31 cellular contexts compared by ENCODE assay signal in the genomic region with DNA sequence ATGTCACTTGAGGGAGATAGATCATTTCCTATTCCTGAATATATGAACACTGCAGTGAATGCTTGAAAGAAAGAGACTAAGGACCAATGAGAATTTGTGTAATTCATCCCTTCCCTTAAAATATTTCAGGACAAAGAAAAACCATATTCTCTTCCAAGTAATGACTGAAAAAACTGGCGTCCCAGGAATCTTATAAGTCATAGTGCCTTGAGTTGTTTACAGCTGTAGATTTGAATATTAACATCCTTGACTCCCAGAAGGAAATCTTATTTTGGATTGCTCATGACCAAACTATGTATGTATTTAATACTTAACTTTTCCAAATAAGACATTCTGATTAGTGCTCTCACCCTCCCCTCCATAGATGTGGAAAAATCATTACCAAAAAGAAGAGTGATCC. TPM values are rescaled to one million over a fixed set of nuclear protein-coding genes. Genes with fewer than 3 reads are reported as not detected.
DNase-seq lines count a peak whose midpoint lies in the region; ATAC-seq and TF ChIP-seq lines count a peak whose summit lies in the region.
"Had no signal": no experiment of that assay in that cellular context is flagged by ENCODE, and none has a peak within 500 bp of the region (broad histone marks: within the 10 kb centered on the region; RNA-seq: fewer than 3 reads in every experiment).

No MANE protein-coding gene starts in this region.

- H2AFZ ChIP-seq in GM23338 = no peak overlapping the region

- H3K27me3 Mint-ChIP-seq in GM23338 (ENCODE audit: insufficient read depth, low read depth, poor library complexity) = peaks cover 2% of the 10 kb centered on the region
- H3K27me3 Mint-ChIP-seq in endothelial cell (ENCODE audit: unreplicated experiment) = no peaks in the 10 kb centered on the region
- H3K27me3 Mint-ChIP-seq: stimulated activated naive CD8-positive, alpha-beta T cell treated with anti-CD3 and anti-CD28 coated beads, Interleukin-15, amount 100 ng/mL, for 72 hours; T-cell had no signal

- H3K36me3 Mint-ChIP-seq in GM23338 (ENCODE audit: low read depth) (peaks cover 82% of the 10 kb centered on the region), endothelial cell (ENCODE audit: low read depth, unreplicated experiment) (no peaks in the 10 kb centered on the region)
- H3K36me3 Mint-ChIP-seq: activated naive CD4-positive, alpha-beta T cell treated with anti-CD3 and anti-CD28 coated beads, Interleukin-2, amount 50 U/mL, for 72 hours had no signal

- CTCF ChIA-PET in AG04450 (lab: Charles Lee) = interaction anchor here (0.5 to 7.4 kb wide), 4 partner anchors 8 to 326 kb away, joined by 3 to 180 read pairs (median 90); no protein-coding TSS in a partner anchor

- DNase-seq in AG04450 (ENCODE audit: low read depth, low spot score) (peak; percentile 46), GM23338 (ENCODE audit: low spot score) (no peak), astrocyte of the spinal cord (ENCODE audit: low read depth, low spot score) (peak; percentile 21), kidney glomerular epithelial cell (lab: John Stamatoyannopoulos, UW) (peak; percentile 8), cardiac septum (ENCODE audit: low spot score) (no peak), endothelial cell (ENCODE audit: low spot score) (no peak)
- DNase-seq: 8988T; activated CD4-positive, alpha-beta T cell treated with anti-CD3 and anti-CD28 coated beads, Interleukin-2, amount 50 U/mL, for 48 hours; activated CD8-positive, alpha-beta memory T cell treated with anti-CD3 and anti-CD28 coated beads, Interleukin-2, amount 50 U/mL, for 48 hours; body of pancreas; effector CD8-positive, alpha-beta T cell; Karpas-422; kidney; NCI-H1694; NCI-H2171 treated with DMSO at 0.1 percent for 48 hours; NCI-H524 treated with DMSO at 0.1 percent for 48 hours; posterior cingulate gyrus; SHP77 treated with DMSO at 0.1 percent for 48 hours; stimulated activated CD4-positive, alpha-beta T cell treated with anti-CD3 and anti-CD28 coated beads, Interleukin-15, amount 100 ng/mL, for 24 hours; stimulated activated naive CD8-positive, alpha-beta T cell treated with anti-CD3 and anti-CD28 coated beads, Interleukin-15, amount 100 ng/mL, for 72 hours; T-cell; tibial artery had no signal

- no peaks in the 10 kb centered on the region for H3F3A ChIP-seq in GM23338 (replicated peaks; ENCODE audit: low read depth)

- H3K27ac ChIP-seq in AG04450 (ENCODE audit: low read depth, low read length) (peak overlapping the region; percentile 31), GM23338 (ENCODE audit: low read depth) (no peak overlapping the region)
- H3K27ac ChIP-seq: BLaER1 treated with 17β-estradiol and CSF1 and Interleukin-3, amounts not matched to agents 10 nM and 100 nM; body of pancreas; tibial artery had no signal

- H3K4me3 ChIP-seq in AG04450 (ENCODE audit: low read depth, low read length) (no peak overlapping the region), GM23338 (no peak overlapping the region), astrocyte of the spinal cord (ENCODE audit: low read depth, low read length) (no peak overlapping the region)
- H3K4me3 ChIP-seq: BLaER1 treated with 17β-estradiol and CSF1 and Interleukin-3, amounts not matched to agents 10 nM and 100 nM; body of pancreas; tibial artery had no signal

- H3K36me3 ChIP-seq in GM23338 (ENCODE audit: insufficient read depth) = peaks cover 59% of the 10 kb centered on the region; the same call in 1 of the 2 replicates

- H3K27me3 ChIP-seq in AG04450 (ENCODE audit: control insufficient read depth, insufficient read depth, low read length) (no peaks in the 10 kb centered on the region), GM23338 (ENCODE audit: insufficient read depth) (no peaks in the 10 kb centered on the region)
- H3K27me3 ChIP-seq: BLaER1 treated with 17β-estradiol and CSF1 and Interleukin-3, amounts not matched to agents 10 nM and 100 nM; body of pancreas; tibial artery had no signal

- no peaks in the 10 kb centered on the region for H3K9me2 ChIP-seq in GM23338 (ENCODE audit: insufficient read depth)

- no peak overlapping the region for H3K4me3 Mint-ChIP-seq in GM23338
- no peak overlapping the region for H3K4me3 Mint-ChIP-seq in endothelial cell (ENCODE audit: unreplicated experiment)
- H3K4me3 Mint-ChIP-seq: activated T-helper 17 cell treated with anti-CD3 and anti-CD28 coated beads, Interleukin-2, amount 50 U/mL, for 72 hours; neural crest cell; stimulated activated naive CD8-positive, alpha-beta T cell treated with anti-CD3 and anti-CD28 coated beads, Interleukin-15, amount 100 ng/mL, for 72 hours; T-cell had no signal

- H3K9me3 ChIP-seq in AG04450 (ENCODE audit: control insufficient read depth, insufficient read depth, low read length) = no peaks in the 10 kb centered on the region
- H3K9me3 ChIP-seq: BLaER1 treated with 17β-estradiol and CSF1 and Interleukin-3, amounts not matched to agents 10 nM and 100 nM; body of pancreas; tibial artery had no signal

- in situ Hi-C loops in astrocyte of the spinal cord (cut with HindIII; ENCODE audit: low sequenced_read_pairs) = loop anchor here (25.0 kb wide), 1 partner anchor 327 kb away; no protein-coding TSS in a partner anchor

- H3K4me1 ChIP-seq in GM23338 (ENCODE audit: insufficient read depth) = 0 out of 2 replicates have a peak, but pooled peaks cover 11% of the 10 kb centered on the region

- H3K4me1 Mint-ChIP-seq in GM23338 (peaks cover 24% of the 10 kb centered on the region), endothelial cell (ENCODE audit: unreplicated experiment) (peaks cover 13% of the 10 kb centered on the region)

- TF ChIP-seq CTCF in AG04450 (IDR thresholded peaks at IDR 0.05; ENCODE audit: low read depth, low read length) (no peak), GM23338 (conservative IDR thresholded peaks at IDR 0.05; ENCODE audit: low read depth in 2 of 2) (no peak), astrocyte of the spinal cord (IDR thresholded peaks at IDR 0.05; ENCODE audit: low read depth, low read length) (no peak), endothelial cell (IDR thresholded peaks at IDR 0.05; ENCODE audit: unreplicated experiment) (no peak)

- H3K4me2 ChIP-seq in GM23338 = no peak overlapping the region
- H3K4me2 ChIP-seq: BLaER1 treated with 17β-estradiol and CSF1 and Interleukin-3, amounts not matched to agents 10 nM and 100 nM had no signal

- intact Hi-C loops in cardiac septum (cut with DNase I) = loop anchor here (10.0 kb wide), 1 partner anchor 140 kb away; no protein-coding TSS in a partner anchor

- H3K79me2 ChIP-seq in GM23338 (replicated peaks; ENCODE audit: insufficient read depth) = peaks cover 4% of the 10 kb centered on the region; the same call in 1 of the 2 replicates

- H4K20me1 ChIP-seq in GM23338 (replicated peaks; ENCODE audit: insufficient read depth) = no peaks in the 10 kb centered on the region
- H4K20me1 ChIP-seq: BLaER1 treated with 17β-estradiol and CSF1 and Interleukin-3, amounts not matched to agents 10 nM and 100 nM had no signal

- ATAC-seq in GM23338 (no peak), HG02798 (IDR thresholded peaks at IDR 0.05; ENCODE audit: poor library complexity, unreplicated experiment) (no peak), HG02970 (IDR thresholded peaks at IDR 0.05; ENCODE audit: low FRiP score, unreplicated experiment) (no peak)
- ATAC-seq: activated naive CD4-positive, alpha-beta T cell treated with anti-CD3 and anti-CD28 coated beads, Interleukin-2, amount 50 U/mL, for 72 hours; activated T-helper 17 cell treated with anti-CD3 and anti-CD28 coated beads, Interleukin-2, amount 50 U/mL, for 72 hours; body of pancreas; sciatic nerve; stimulated activated naive CD8-positive, alpha-beta T cell treated with anti-CD3 and anti-CD28 coated beads, Interleukin-15, amount 100 ng/mL, for 72 hours; T-cell had no signal

- H3K9me3 Mint-ChIP-seq in GM23338 (no peaks in the 10 kb centered on the region), endothelial cell (ENCODE audit: unreplicated experiment) (no peaks in the 10 kb centered on the region)
- H3K9me3 Mint-ChIP-seq: activated naive CD4-positive, alpha-beta T cell treated with anti-CD3 and anti-CD28 coated beads, Interleukin-2, amount 50 U/mL, for 72 hours; activated T-helper 17 cell treated with anti-CD3 and anti-CD28 coated beads, Interleukin-2, amount 50 U/mL, for 72 hours; neural crest cell; stimulated activated naive CD8-positive, alpha-beta T cell treated with anti-CD3 and anti-CD28 coated beads, Interleukin-15, amount 100 ng/mL, for 72 hours; T-cell had no signal

- H3K27ac Mint-ChIP-seq in GM23338 (peak overlapping the region; percentile 80; the same call in 1 of the 2 replicates), endothelial cell (ENCODE audit: unreplicated experiment) (no peak overlapping the region)
- H3K27ac Mint-ChIP-seq: activated T-helper 17 cell treated with anti-CD3 and anti-CD28 coated beads, Interleukin-2, amount 50 U/mL, for 72 hours; stimulated activated naive CD8-positive, alpha-beta T cell treated with anti-CD3 and anti-CD28 coated beads, Interleukin-15, amount 100 ng/mL, for 72 hours; T-cell had no signal

- POLR2A ChIA-PET in AG04450 (lab: Yijun Ruan, JAX) = interaction anchor here (1.6 kb wide), 1 partner anchor 166 kb away, joined by 4 read pairs; the partner anchor contains the start of gene WWC2

TF ChIP-seq in GM23338, 12 proteins besides CTCF, POLR2A, EP300 and RAD21 (continues in another document):
- TF ChIP-seq, protein P1, sequence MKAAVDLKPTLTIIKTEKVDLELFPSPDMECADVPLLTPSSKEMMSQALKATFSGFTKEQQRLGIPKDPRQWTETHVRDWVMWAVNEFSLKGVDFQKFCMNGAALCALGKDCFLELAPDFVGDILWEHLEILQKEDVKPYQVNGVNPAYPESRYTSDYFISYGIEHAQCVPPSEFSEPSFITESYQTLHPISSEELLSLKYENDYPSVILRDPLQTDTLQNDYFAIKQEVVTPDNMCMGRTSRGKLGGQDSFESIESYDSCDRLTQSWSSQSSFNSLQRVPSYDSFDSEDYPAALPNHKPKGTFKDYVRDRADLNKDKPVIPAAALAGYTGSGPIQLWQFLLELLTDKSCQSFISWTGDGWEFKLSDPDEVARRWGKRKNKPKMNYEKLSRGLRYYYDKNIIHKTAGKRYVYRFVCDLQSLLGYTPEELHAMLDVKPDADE (IDR thresholded peaks at IDR 0.05) = no peak
- TF ChIP-seq EZH2 (IDR thresholded peaks at IDR 0.05; ENCODE audit: low read depth, unreplicated experiment) (no peak), STAT1 (IDR thresholded peaks at IDR 0.05; ENCODE audit: unreplicated experiment) (no peak)

RNA-seq across cellular contexts. Expression of gene CLDN22, which starts 55.5 kb away (rescaled TPM):
- not detected in 2 replicates for polyA plus RNA-seq in AG04450 (2011; rRNA removed)
- polyA minus RNA-seq in AG04450 (2011; rRNA and poly(A)+ RNA removed) = not detected in 2 replicates
- total RNA-seq in GM23338 (2014; rRNA removed; shearing (Covaris generic)) = not detected in 2 replicates
- not detected in 2 replicates for polyA plus RNA-seq in GM23338 (2016; fragmentation: Nextera tagmentation; extraction: Ambion mirVana)
- total RNA-seq in cardiac septum = not detected
- total RNA-seq in endothelial cell (ENCODE audit: unreplicated experiment) = not detected
- total RNA-seq: activated naive CD4-positive, alpha-beta T cell treated with anti-CD3 and anti-CD28 coated beads, Interleukin-2, amount 50 U/mL, for 72 hours; activated T-helper 17 cell treated with anti-CD3 and anti-CD28 coated beads, Interleukin-2, amount 50 U/mL, for 72 hours; body of pancreas; kidney; lung microvascular endothelial cell; neural crest cell; sciatic nerve; T-cell had no signal

RNA-seq across cellular contexts. Expression of gene CLDN24, which starts 57.6 kb away (rescaled TPM):
- polyA plus RNA-seq in AG04450 (2011; rRNA removed) (not detected in 2 replicates), GM23338 (2016; fragmentation: Nextera tagmentation; extraction: Ambion mirVana) (not detected in 2 replicates)
- polyA minus RNA-seq in AG04450 (2011; rRNA and poly(A)+ RNA removed) = not detected in 2 replicates
- total RNA-seq in GM23338 (2014; rRNA removed; shearing (Covaris generic)) = not detected in 2 replicates
- total RNA-seq in cardiac septum (not detected), endothelial cell (ENCODE audit: unreplicated experiment) (not detected)
- total RNA-seq: activated naive CD4-positive, alpha-beta T cell treated with anti-CD3 and anti-CD28 coated beads, Interleukin-2, amount 50 U/mL, for 72 hours; activated T-helper 17 cell treated with anti-CD3 and anti-CD28 coated beads, Interleukin-2, amount 50 U/mL, for 72 hours; body of pancreas; kidney; lung microvascular endothelial cell; neural crest cell; sciatic nerve; T-cell had no signal
- polyA plus RNA-seq: esophagus had no signal

Comparison
In these comparisons a context has a peak if more than half of its experiments do, and no peak if none do; other contexts are left out.
1. DNase-seq: peak in AG04450 (single experiment), astrocyte of the spinal cord (single experiment) and kidney glomerular epithelial cell (single experiment); none in GM23338 (single experiment), cardiac septum (single experiment) and endothelial cell (single experiment).